In the genomic region with DNA sequence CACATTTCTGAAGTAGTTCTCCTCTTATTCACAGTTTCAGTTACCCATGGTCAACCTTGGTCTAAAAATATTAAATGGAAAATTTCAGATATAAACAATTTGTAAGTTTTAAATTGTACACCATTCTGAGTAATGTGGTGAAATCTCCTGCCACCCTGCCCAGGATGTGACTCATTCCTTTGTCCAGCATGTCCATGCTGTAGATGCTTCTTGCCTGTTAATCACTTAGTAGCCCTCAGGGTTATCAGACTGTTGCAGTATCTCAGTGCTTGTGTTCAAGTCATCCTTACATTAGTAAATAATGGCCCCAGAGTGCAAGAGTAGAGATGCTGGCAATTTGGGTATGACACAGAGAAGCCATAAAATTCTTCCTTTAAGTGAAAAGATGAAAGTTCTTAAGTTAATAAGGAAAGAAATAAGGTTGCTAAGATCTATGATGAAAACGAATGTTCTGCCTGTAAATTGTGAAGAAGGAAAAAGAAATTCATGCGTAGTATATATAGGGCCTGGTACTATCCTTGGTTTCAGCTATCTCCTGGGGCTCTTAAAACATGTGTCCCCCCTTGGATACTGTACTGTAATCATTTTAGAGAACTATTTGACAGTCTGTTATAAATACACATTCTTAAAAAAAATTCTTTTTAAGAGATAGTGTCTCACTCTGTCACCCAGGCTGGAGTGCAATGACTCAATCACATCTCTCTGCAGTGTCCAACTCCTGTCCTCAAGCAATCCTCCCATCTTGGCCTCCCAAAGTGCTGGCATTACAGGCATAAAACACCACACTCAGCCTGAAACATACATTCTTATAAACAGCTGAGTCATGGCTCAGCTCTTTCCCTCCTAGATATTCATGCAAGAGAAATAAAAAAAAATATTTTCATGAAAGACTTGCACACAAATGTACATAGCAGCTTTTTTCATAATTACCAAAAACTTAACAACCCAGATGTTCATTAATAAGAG, we compare ENCODE assay signal across 12 cellular contexts. TPM values are rescaled to one million over a fixed set of nuclear protein-coding genes. Genes with fewer than 3 reads are reported as not detected.
DNase-seq lines count a peak whose midpoint lies in the region; ATAC-seq and TF ChIP-seq lines count a peak whose summit lies in the region.
"Had no signal": no experiment of that assay in that cellular context is flagged by ENCODE, and none has a peak within 500 bp of the region (broad histone marks: within the 10 kb centered on the region; RNA-seq: fewer than 3 reads in every experiment).

No MANE protein-coding gene starts in this region.

- DNase-seq in HCT116 (ENCODE audit: low read depth, low spot score) (peak; percentile 87), fibroblast of peridontal ligament (ENCODE audit: extremely low read depth) (peak; percentile 90), smooth muscle cell (lab: John Stamatoyannopoulos, UW; ENCODE audit: unreplicated experiment) (no peak), globus pallidus (ENCODE audit: low spot score) (no peak)
- no peak for DNase-seq in CD4-positive, alpha-beta memory T cell
- DNase-seq: activated effector memory CD4-positive, alpha-beta T cell treated with anti-CD3 and anti-CD28 coated beads, Interleukin-2, amount 50 U/mL, for 16 hours; Kasumi-1; left ventricle myocardium inferior; NCI-H748 treated with DMSO at 0.1 percent for 48 hours; WERI-Rb-1 had no signal

- TSS peak; percentile 99 for BruUV-seq in HCT116 (replicated peaks; lab: Mats Ljungman, UMichigan)

- no peaks in the 10 kb centered on the region for H3K27me3 Mint-ChIP-seq in CD4-positive, alpha-beta memory T cell

- H2AFZ ChIP-seq in HCT116 (ENCODE audit: low read depth, low read length, poor library complexity, severe bottlenecking) (peak overlapping the region; percentile 76), smooth muscle cell (ENCODE audit: low read depth) (no peak overlapping the region)

- peak; percentile 89 for ATAC-seq in HCT116
- peak; percentile 97 for ATAC-seq in SK-N-SH treated with all-trans-retinoic acid at 6 μM for 48 hours
- no peak for ATAC-seq in HG02973 (IDR thresholded peaks at IDR 0.05; ENCODE audit: unreplicated experiment)

- no peak overlapping the region for H3K9ac ChIP-seq in HCT116 (ENCODE audit: low read length)
- H3K9ac ChIP-seq in smooth muscle cell (ENCODE audit: low read depth) = no peak overlapping the region

- WGBS in smooth muscle cell (ENCODE audit: low lambda C conversion rate) = 68% methylated on average over 2 of the region's 2 CpGs

- H3K27me3 ChIP-seq in HCT116 (ENCODE audit: insufficient read depth, low read length) = no peaks in the 10 kb centered on the region
- no peaks in the 10 kb centered on the region for H3K27me3 ChIP-seq in smooth muscle cell (ENCODE audit: low read depth)
- H3K27me3 ChIP-seq in CD4-positive, alpha-beta memory T cell (ENCODE audit: insufficient read depth, low read length) = no peaks in the 10 kb centered on the region

- POLR2A ChIA-PET in HCT116 (lab: Charles Lee) = interaction anchor here (1.3 kb wide), 1 partner anchor 55 kb away, joined by 6 read pairs; no protein-coding TSS in a partner anchor
- POLR2A ChIA-PET in CD4-positive, alpha-beta memory T cell (lab: Charles Lee; ENCODE audit: partially characterized antibody) = no interaction called here

- H3K36me3 ChIP-seq in HCT116 (ENCODE audit: control insufficient read depth in 1 of 2, insufficient read depth in 2 of 2, low read length in 2 of 2) (no peaks in the 10 kb centered on the region), smooth muscle cell (ENCODE audit: low read depth) (no peaks in the 10 kb centered on the region)
- H3K36me3 ChIP-seq in CD4-positive, alpha-beta memory T cell (ENCODE audit: insufficient read depth, low read length) = no peaks in the 10 kb centered on the region
- H3K36me3 ChIP-seq: left ventricle myocardium inferior, WERI-Rb-1 had no signal

- intact Hi-C loops in HCT116 (cut with micrococcal nuclease) = loop anchor here (1.0 kb wide), 1 partner anchor 55 kb away; no protein-coding TSS in a partner anchor
- intact Hi-C loops in CD4-positive, alpha-beta memory T cell (cut with micrococcal nuclease) = no loop called here

- TF ChIP-seq CTCF in HCT116 (IDR thresholded peaks at IDR 0.05 in 2 of 3, conservative IDR thresholded peaks at IDR 0.05 in 1 of 3; ENCODE audit: borderline replicate concordance in 1 of 3, insufficient read depth in 1 of 3, low read depth in 2 of 3, low read length in 2 of 3) (no peak), smooth muscle cell (IDR thresholded peaks at IDR 0.05; ENCODE audit: borderline replicate concordance, insufficient read depth, poor library complexity, severe bottlenecking) (no peak)

- H3K4me1 ChIP-seq in HCT116 (ENCODE audit: control insufficient read depth in 1 of 2, insufficient read depth in 2 of 2, low read length in 2 of 2) (peaks cover 16 to 30% of the 10 kb centered on the region in 2 experiments), smooth muscle cell (ENCODE audit: low read depth) (no peaks in the 10 kb centered on the region)
- H3K4me1 ChIP-seq in CD4-positive, alpha-beta memory T cell (ENCODE audit: insufficient read depth, low read length) = no peaks in the 10 kb centered on the region
- H3K4me1 ChIP-seq: left ventricle myocardium inferior had no signal

- H4K20me1 ChIP-seq in HCT116 (ENCODE audit: insufficient read depth) = no peaks in the 10 kb centered on the region
- no peaks in the 10 kb centered on the region for H4K20me1 ChIP-seq in smooth muscle cell (ENCODE audit: low read depth)

- H3K4me2 ChIP-seq in HCT116 (ENCODE audit: low read length) (peak overlapping the region; percentile 61), smooth muscle cell (peak overlapping the region; percentile 25)

- no peak for TF ChIP-seq RAD21 in HCT116 (IDR thresholded peaks at IDR 0.05; ENCODE audit: low read depth)

- H3K9me2 ChIP-seq in HCT116 (ENCODE audit: insufficient read depth) = no peaks in the 10 kb centered on the region

- H3K27ac ChIP-seq in HCT116 (ENCODE audit: low read depth, low read length) (peak overlapping the region; percentile 22; the same call in 1 of the 2 replicates), smooth muscle cell (ENCODE audit: low read depth) (peak overlapping the region; percentile 72)
- no peak overlapping the region for H3K27ac ChIP-seq in CD4-positive, alpha-beta memory T cell (ENCODE audit: low read depth, low read length)
- H3K27ac ChIP-seq: left ventricle myocardium inferior, WERI-Rb-1 had no signal

- TF ChIP-seq POLR2A in HCT116 (IDR thresholded peaks at IDR 0.05; ENCODE audit: borderline replicate concordance, extremely low read depth, insufficient read depth, insufficient read length) = no peak

- H3K4me3 ChIP-seq in HCT116 (replicated peaks in 1 of 2; ENCODE audit: low read depth in 1 of 2, low read length in 2 of 2) = peak overlapping the region in 1 of 2 experiments; percentile 12; a peak in 1 of 4 replicates
- H3K4me3 ChIP-seq in smooth muscle cell = no peak overlapping the region
- H3K4me3 ChIP-seq in CD4-positive, alpha-beta memory T cell (ENCODE audit: low read length in 2 of 2) = no peak overlapping the region
- H3K4me3 ChIP-seq: left ventricle myocardium inferior had no signal

- H3K9me3 Mint-ChIP-seq in CD4-positive, alpha-beta memory T cell = peaks cover 0 to 10% (median 3%) of the 10 kb centered on the region in 8 donors

- CTCF ChIA-PET in HCT116 (lab: Charles Lee) = interaction anchor here (1.3 kb wide), 1 partner anchor 59 kb away, joined by 3 read pairs; no protein-coding TSS in a partner anchor
- CTCF ChIA-PET in CD4-positive, alpha-beta memory T cell (lab: Charles Lee; ENCODE audit: partially characterized antibody) = interaction anchor here (0.7 kb wide), 1 partner anchor 543 kb away, joined by 3 read pairs; no protein-coding TSS in a partner anchor

- no peaks in the 10 kb centered on the region for H3K9me3 ChIP-seq in HCT116 (ENCODE audit: control insufficient read depth in 1 of 2, insufficient read depth in 1 of 2, low read depth in 1 of 2, low read length in 2 of 2)
- H3K9me3 ChIP-seq in smooth muscle cell (replicated peaks; ENCODE audit: low read depth) = no peaks in the 10 kb centered on the region
- H3K9me3 ChIP-seq in CD4-positive, alpha-beta memory T cell (ENCODE audit: control insufficient read depth in 1 of 2, low read length in 2 of 2) = no peaks in the 10 kb centered on the region

- H3K27ac Mint-ChIP-seq in CD4-positive, alpha-beta memory T cell = no peak overlapping the region

- no peaks in the 10 kb centered on the region for H3K79me2 ChIP-seq in HCT116 (ENCODE audit: insufficient read depth, low read length)
- H3K79me2 ChIP-seq in smooth muscle cell (ENCODE audit: low read depth) = no peaks in the 10 kb centered on the region

- no peaks in the 10 kb centered on the region for H3K36me3 Mint-ChIP-seq in CD4-positive, alpha-beta memory T cell

- H3K4me1 Mint-ChIP-seq in CD4-positive, alpha-beta memory T cell = no peaks in the 10 kb centered on the region

- H3F3A ChIP-seq in smooth muscle cell (ENCODE audit: low read depth) = peaks cover 8% of the 10 kb centered on the region

- RAD21 ChIA-PET in HCT116 (lab: Charles Lee; ENCODE audit: low non-redundant PET in 1 of 2, low total read pairs in 2 of 2, uncharacterized antibody in 2 of 2, unreplicated experiment in 2 of 2) = no interaction called here

- H3K4me3 Mint-ChIP-seq in CD4-positive, alpha-beta memory T cell = no peak overlapping the region

TF ChIP-seq in HCT116, 20 proteins besides CTCF, POLR2A, EP300 and RAD21 (continues in another document):
- TF ChIP-seq SRF (IDR thresholded peaks at IDR 0.05; ENCODE audit: low read depth) = 0 out of 2 replicates have a peak, but pooled peaks have one; percentile 32

TF ChIP-seq in SK-N-SH treated with all-trans-retinoic acid at 6 μM for 48 hours, 23 proteins besides CTCF, POLR2A, EP300 and RAD21:
- TF ChIP-seq OSR1 (CRISPR knock-in tag; IDR thresholded peaks at IDR 0.05) (no peak), ESRRG (CRISPR knock-in tag; IDR thresholded peaks at IDR 0.05) (no peak), ISL1 (CRISPR knock-in tag; IDR thresholded peaks at IDR 0.05) (peak; percentile 67)

RNA-seq across cellular contexts. Expression of a gene that starts 31.3 kb away (rescaled TPM):
- not detected for total RNA-seq in HCT116 (2021; ENCODE audit: unreplicated experiment)
- polyA plus RNA-seq in HCT116 (2012) = not detected in 2 replicates
- not detected in 2 replicates for total RNA-seq in smooth muscle cell
- polyA plus RNA-seq in smooth muscle cell = not detected in 2 replicates
- not detected for total RNA-seq in CD4-positive, alpha-beta memory T cell
- polyA plus RNA-seq in CD4-positive, alpha-beta memory T cell = not detected
- total RNA-seq: left ventricle myocardium inferior had no signal

Comparison
In these comparisons a context has a peak if more than half of its experiments do, and no peak if none do; other contexts are left out.
1. DNase-seq: peak in HCT116 (single experiment) and fibroblast of peridontal ligament (single experiment); none in smooth muscle cell (single experiment), CD4-positive, alpha-beta memory T cell (0 of 5) and globus pallidus (single experiment).